7 cellular contexts compared by ENCODE assay signal in the genomic region with DNA sequence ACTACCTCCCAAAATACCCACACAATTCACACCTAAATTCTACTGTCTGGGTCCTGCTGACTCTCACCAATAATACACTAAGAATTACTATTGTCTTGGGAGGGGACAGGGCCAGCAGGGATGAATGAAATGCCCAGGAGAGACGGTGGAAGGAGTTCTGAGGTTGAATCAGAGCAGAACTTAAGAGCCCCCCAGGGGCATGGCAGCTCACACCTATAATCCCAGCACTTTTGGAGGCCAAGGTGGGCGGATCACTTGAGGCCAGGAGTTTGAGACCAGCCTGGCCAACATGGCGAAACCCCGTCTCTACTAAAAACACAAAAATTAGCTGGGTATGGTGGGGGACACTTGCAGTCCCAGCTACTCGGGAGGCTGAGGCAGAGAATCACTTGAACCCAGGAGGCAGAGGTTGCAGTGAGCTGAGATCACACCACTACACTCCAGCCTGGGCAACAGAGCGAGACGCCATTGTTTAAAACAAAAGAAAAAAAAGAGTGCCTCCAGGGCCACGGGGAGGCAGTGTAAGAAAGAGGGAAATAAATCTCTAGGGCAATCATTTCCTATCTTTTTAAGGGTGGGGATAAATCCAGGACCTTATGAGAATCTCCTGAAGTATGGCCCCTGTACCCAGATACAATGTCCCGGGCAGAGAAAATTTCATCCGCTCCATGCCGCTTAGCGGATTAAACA. TPM values are rescaled to one million over a fixed set of nuclear protein-coding genes. Genes with fewer than 3 reads are reported as not detected.
DNase-seq lines count a peak whose midpoint lies in the region; ATAC-seq and TF ChIP-seq lines count a peak whose summit lies in the region.
"Not testable (repeated sequence)": the region's sequence is repeated elsewhere in the genome, so short reads cannot be mapped to it uniquely, and the experiment has no call there.

No MANE protein-coding gene starts in this region.

- peaks cover 24% of the 10 kb centered on the region for H3K79me2 ChIP-seq in GM23338 (replicated peaks; ENCODE audit: insufficient read depth)

- not testable (repeated sequence) for H3K4me2 ChIP-seq in GM23338

- not testable (repeated sequence) for H3K9me3 Mint-ChIP-seq in GM23338; activated CD8-positive, alpha-beta memory T cell treated with anti-CD3 and anti-CD28 coated beads, Interleukin-2, amount 10 ng/mL, durations not matched to agents 7 days and 5 days (ENCODE audit: low read depth); activated naive CD8-positive, alpha-beta T cell treated with anti-CD3 and anti-CD28 coated beads, Interleukin-2, amount 50 U/mL, for 24 hours; immature natural killer cell; natural killer cell

- CTCF ChIA-PET in RWPE1 (lab: Yijun Ruan, JAX), result interaction anchor here (1.6 kb wide), 1 partner anchor 63 kb away, joined by 8 read pairs; no protein-coding TSS in a partner anchor
- CTCF ChIA-PET in activated CD8-positive, alpha-beta memory T cell treated with anti-CD3 and anti-CD28 coated beads, Interleukin-2, amount 10 ng/mL, durations not matched to agents 7 days and 5 days (lab: Charles Lee), result interaction anchor here (1.1 to 2.6 kb wide), 2 partner anchors 11 to 24 kb away, joined by 3 to 13 read pairs; no protein-coding TSS in a partner anchor

- intact Hi-C loops in natural killer cell (cut with micrococcal nuclease), result not testable (repeated sequence)

- not testable (repeated sequence) for H3K9ac ChIP-seq in subcutaneous abdominal adipose tissue (ENCODE audit: low read length in 5 of 5)

- TF ChIP-seq CTCF in GM23338 (conservative IDR thresholded peaks at IDR 0.05; ENCODE audit: low read depth in 2 of 2); RWPE1 (conservative IDR thresholded peaks at IDR 0.05; ENCODE audit: low read depth); natural killer cell (IDR thresholded peaks at IDR 0.05): not testable (repeated sequence)

- H3K4me3 Mint-ChIP-seq in GM23338; activated CD8-positive, alpha-beta memory T cell treated with anti-CD3 and anti-CD28 coated beads, Interleukin-2, amount 10 ng/mL, durations not matched to agents 7 days and 5 days; activated naive CD8-positive, alpha-beta T cell treated with anti-CD3 and anti-CD28 coated beads, Interleukin-2, amount 50 U/mL, for 24 hours: not testable (repeated sequence)
- H3K4me3 Mint-ChIP-seq in immature natural killer cell (peak overlapping the region; percentile 38 to 65 (median 53)), natural killer cell (peak overlapping the region; percentile 37)

- H3K4me3 ChIP-seq in GM23338; subcutaneous abdominal adipose tissue (ENCODE audit: low read depth in 1 of 5, low read length in 5 of 5): not testable (repeated sequence)

- not testable (repeated sequence) for DNase-seq in GM23338 (ENCODE audit: low spot score); RWPE1 (ENCODE audit: low spot score); activated CD8-positive, alpha-beta memory T cell treated with anti-CD3 and anti-CD28 coated beads, Interleukin-2, amount 10 ng/mL, durations not matched to agents 7 days and 5 days; activated naive CD8-positive, alpha-beta T cell treated with anti-CD3 and anti-CD28 coated beads, Interleukin-2, amount 50 U/mL, for 24 hours; immature natural killer cell; natural killer cell

- not testable (repeated sequence) for H3K9me3 ChIP-seq in subcutaneous abdominal adipose tissue (ENCODE audit: control insufficient read depth in 5 of 5, low read length in 5 of 5)

- H3K27ac ChIP-seq in GM23338 (ENCODE audit: low read depth), result peak overlapping the region; percentile 70
- H3K27ac ChIP-seq in RWPE1, result peak overlapping the region; percentile 99
- H3K27ac ChIP-seq in subcutaneous abdominal adipose tissue (ENCODE audit: low read depth, low read length), result peak overlapping the region; percentile 1

- H3K27ac Mint-ChIP-seq in GM23338 (0 out of 2 replicates have a peak overlapping the region, but pooled peaks have one; percentile 74), immature natural killer cell (peak overlapping the region; percentile 48 to 83 (median 68)), natural killer cell (peak overlapping the region; percentile 74 to 79)
- peak overlapping the region; percentile 54 for H3K27ac Mint-ChIP-seq in activated CD8-positive, alpha-beta memory T cell treated with anti-CD3 and anti-CD28 coated beads, Interleukin-2, amount 10 ng/mL, durations not matched to agents 7 days and 5 days
- H3K27ac Mint-ChIP-seq in activated naive CD8-positive, alpha-beta T cell treated with anti-CD3 and anti-CD28 coated beads, Interleukin-2, amount 50 U/mL, for 24 hours, result peak overlapping the region; percentile 42

- H3K36me3 ChIP-seq in GM23338 (ENCODE audit: insufficient read depth) (peaks cover 62% of the 10 kb centered on the region), subcutaneous abdominal adipose tissue (ENCODE audit: control insufficient read depth in 5 of 5, insufficient read depth in 5 of 5, low read length in 5 of 5) (peaks cover 4 to 75% (median 67%) of the 10 kb centered on the region in 5 donors)

- H3K9me2 ChIP-seq in GM23338 (ENCODE audit: insufficient read depth), result not testable (repeated sequence)

- peaks cover 47% of the 10 kb centered on the region for H4K20me1 ChIP-seq in GM23338 (replicated peaks; ENCODE audit: insufficient read depth)

- peaks cover 49% of the 10 kb centered on the region for H3F3A ChIP-seq in GM23338 (replicated peaks; ENCODE audit: low read depth)

- not testable (repeated sequence) for H2AFZ ChIP-seq in GM23338

- H3K4me1 Mint-ChIP-seq in GM23338, result not testable (repeated sequence)
- H3K4me1 Mint-ChIP-seq in activated CD8-positive, alpha-beta memory T cell treated with anti-CD3 and anti-CD28 coated beads, Interleukin-2, amount 10 ng/mL, durations not matched to agents 7 days and 5 days, result peaks cover 51% of the 10 kb centered on the region
- H3K4me1 Mint-ChIP-seq in activated naive CD8-positive, alpha-beta T cell treated with anti-CD3 and anti-CD28 coated beads, Interleukin-2, amount 50 U/mL, for 24 hours, result peaks cover 31% of the 10 kb centered on the region
- H3K4me1 Mint-ChIP-seq in immature natural killer cell (peaks cover 26 to 28% of the 10 kb centered on the region in 2 donors), natural killer cell (peaks cover 15 to 42% of the 10 kb centered on the region in 2 donors)

- not testable (repeated sequence) for ATAC-seq in GM23338; activated CD8-positive, alpha-beta memory T cell treated with anti-CD3 and anti-CD28 coated beads, Interleukin-2, amount 10 ng/mL, durations not matched to agents 7 days and 5 days; activated naive CD8-positive, alpha-beta T cell treated with anti-CD3 and anti-CD28 coated beads, Interleukin-2, amount 50 U/mL, for 24 hours
- ATAC-seq in natural killer cell, result peak; percentile 39 to 57 (median 52)

- H3K27me3 Mint-ChIP-seq in GM23338 (ENCODE audit: insufficient read depth, low read depth, poor library complexity), result peaks cover 20% of the 10 kb centered on the region
- not testable (repeated sequence) for H3K27me3 Mint-ChIP-seq in activated CD8-positive, alpha-beta memory T cell treated with anti-CD3 and anti-CD28 coated beads, Interleukin-2, amount 10 ng/mL, durations not matched to agents 7 days and 5 days; activated naive CD8-positive, alpha-beta T cell treated with anti-CD3 and anti-CD28 coated beads, Interleukin-2, amount 50 U/mL, for 24 hours; immature natural killer cell (ENCODE audit: low read depth in 3 of 3); natural killer cell (ENCODE audit: low read depth in 2 of 2)

- POLR2A ChIA-PET in RWPE1 (lab: Yijun Ruan, JAX; ENCODE audit: low non-redundant PET), result not testable (repeated sequence)

- H3K36me3 Mint-ChIP-seq in GM23338 (ENCODE audit: low read depth) (peaks cover 94% of the 10 kb centered on the region), immature natural killer cell (peaks cover 9 to 29% (median 23%) of the 10 kb centered on the region in 3 donors)
- H3K36me3 Mint-ChIP-seq in activated CD8-positive, alpha-beta memory T cell treated with anti-CD3 and anti-CD28 coated beads, Interleukin-2, amount 10 ng/mL, durations not matched to agents 7 days and 5 days, result peaks cover 65% of the 10 kb centered on the region
- peaks cover 73% of the 10 kb centered on the region for H3K36me3 Mint-ChIP-seq in activated naive CD8-positive, alpha-beta T cell treated with anti-CD3 and anti-CD28 coated beads, Interleukin-2, amount 50 U/mL, for 24 hours (ENCODE audit: low read depth)
- H3K36me3 Mint-ChIP-seq in natural killer cell, result not testable (repeated sequence)

- H3K27me3 ChIP-seq in GM23338 (ENCODE audit: insufficient read depth); subcutaneous abdominal adipose tissue (ENCODE audit: control insufficient read depth in 5 of 5, insufficient read depth in 4 of 5, low read length in 5 of 5): not testable (repeated sequence)

- H3K4me1 ChIP-seq in GM23338 (ENCODE audit: insufficient read depth); subcutaneous abdominal adipose tissue (ENCODE audit: control insufficient read depth in 5 of 5, insufficient read depth in 5 of 5, low read length in 5 of 5): not testable (repeated sequence)

RNA-seq across cellular contexts. Expression of a gene that starts 10.3 kb away (rescaled TPM):
- total RNA-seq in GM23338 (2014; rRNA removed; shearing (Covaris generic)), result 249 and 272 TPM in 2 replicates
- polyA plus RNA-seq in GM23338 (2016; fragmentation: Nextera tagmentation; extraction: Ambion mirVana) (103 and 109 TPM in 2 replicates), immature natural killer cell (10 to 100 TPM; 17.4 to 37.7 (median 32.6) TPM)
- 100 to 1,000 TPM; 196 to 259 TPM for total RNA-seq in activated CD8-positive, alpha-beta memory T cell treated with anti-CD3 and anti-CD28 coated beads, Interleukin-2, amount 10 ng/mL, durations not matched to agents 7 days and 5 days
- 10 to 100 TPM; 11.2 to 23.1 (median 18.9) TPM for total RNA-seq in natural killer cell

RNA-seq across cellular contexts. Expression of a gene that starts 31.9 kb away (rescaled TPM):
- total RNA-seq in GM23338 (2014; rRNA removed; shearing (Covaris generic)), result 131 and 140 TPM in 2 replicates
- polyA plus RNA-seq in GM23338 (2016; fragmentation: Nextera tagmentation; extraction: Ambion mirVana), result 58.0 and 62.1 TPM in 2 replicates
- total RNA-seq in activated CD8-positive, alpha-beta memory T cell treated with anti-CD3 and anti-CD28 coated beads, Interleukin-2, amount 10 ng/mL, durations not matched to agents 7 days and 5 days, result 10 to 100 TPM; 93.0 to 95.8 TPM
- 10 to 100 TPM in 2 of 3 donors, 1 to 10 TPM in 1; 8.8 to 26.8 (median 10.8) TPM for polyA plus RNA-seq in immature natural killer cell
- 100 to 1,000 TPM; 125 to 152 (median 125) TPM for total RNA-seq in natural killer cell

RNA-seq across cellular contexts. Expression of a gene that starts 32.2 kb away (rescaled TPM):
- 25.5 and 31.9 TPM in 2 replicates for total RNA-seq in GM23338 (2014; rRNA removed; shearing (Covaris generic))
- polyA plus RNA-seq in GM23338 (2016; fragmentation: Nextera tagmentation; extraction: Ambion mirVana), result 8.9 and 11.5 TPM in 2 replicates
- total RNA-seq in activated CD8-positive, alpha-beta memory T cell treated with anti-CD3 and anti-CD28 coated beads, Interleukin-2, amount 10 ng/mL, durations not matched to agents 7 days and 5 days, result 10 to 100 TPM; 16.3 to 17.7 TPM
- 1 to 10 TPM in 2 of 3 donors, not detected in 1; 2.2 to 5.4 TPM for polyA plus RNA-seq in immature natural killer cell
- 10 to 100 TPM; 19.1 to 23.3 (median 19.8) TPM for total RNA-seq in natural killer cell

Comparison
In these comparisons a context has a peak if more than half of its experiments do, and no peak if none do; other contexts are left out.
1. H3K27ac ChIP-seq: peak in every context shown above with its lines; median percentile 99 in RWPE1; 70 in GM23338; 1 in subcutaneous abdominal adipose tissue.
2. RNA of a gene that starts 10.3 kb away (total RNA-seq): 249 to 272 TPM in GM23338 and 196 to 259 TPM in activated CD8-positive, alpha-beta memory T cell treated with anti-CD3 and anti-CD28 coated beads, Interleukin-2, amount 10 ng/mL, durations not matched to agents 7 days and 5 days; 11.2 to 23.1 TPM in natural killer cell; every median in the first group is over 4 times any median in the second.
3. Peak in every context shown above with its lines, with median percentiles within 50 percentile points of each other: H3K27ac Mint-ChIP-seq.